ENCODE assay signal across 23 cellular contexts in the genomic region with DNA sequence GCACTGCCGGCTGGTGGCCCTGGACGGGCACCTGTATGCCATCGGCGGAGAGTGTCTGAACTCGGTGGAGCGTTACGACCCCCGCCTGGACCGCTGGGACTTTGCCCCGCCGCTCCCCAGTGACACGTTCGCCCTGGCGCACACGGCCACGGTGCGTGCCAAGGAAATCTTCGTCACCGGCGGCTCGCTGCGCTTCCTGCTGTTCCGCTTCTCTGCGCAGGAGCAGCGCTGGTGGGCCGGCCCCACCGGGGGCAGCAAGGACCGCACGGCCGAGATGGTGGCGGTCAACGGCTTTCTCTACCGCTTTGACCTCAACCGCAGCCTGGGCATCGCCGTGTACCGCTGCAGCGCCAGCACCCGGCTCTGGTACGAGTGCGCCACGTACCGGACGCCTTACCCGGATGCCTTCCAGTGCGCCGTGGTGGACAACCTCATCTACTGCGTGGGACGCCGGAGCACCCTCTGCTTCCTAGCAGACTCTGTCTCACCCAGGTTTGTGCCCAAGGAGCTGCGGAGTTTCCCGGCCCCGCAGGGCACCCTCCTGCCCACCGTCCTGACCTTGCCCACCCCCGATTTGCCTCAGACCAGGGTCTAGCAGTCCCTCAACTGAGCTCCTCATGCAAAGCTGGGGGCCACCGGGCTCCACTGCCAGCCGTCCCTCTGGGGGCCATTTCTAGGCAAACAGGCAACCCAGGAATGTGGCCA. TPM values are rescaled to one million over a fixed set of nuclear protein-coding genes. Genes with fewer than 3 reads are reported as not detected.
DNase-seq lines count a peak whose midpoint lies in the region; ATAC-seq, FAIRE-seq and TF ChIP-seq lines count a peak whose summit lies in the region.
"Had no signal": no experiment of that assay in that cellular context is flagged by ENCODE, and none has a peak within 500 bp of the region (broad histone marks: within the 10 kb centered on the region; RNA-seq: fewer than 3 reads in every experiment).

No MANE protein-coding gene starts in this region.

- peaks cover 0 to 4% of the 10 kb centered on the region in 2 experiments; a peak in 1 of 4 replicates for H3K4me1 ChIP-seq in SK-N-SH (ENCODE audit: control insufficient read depth in 1 of 2, insufficient read depth in 2 of 2, low read depth in 1 of 2, low read length in 1 of 2)
- H3K4me1 ChIP-seq in kidney (ENCODE audit: control insufficient read depth in 1 of 2, insufficient read depth in 1 of 2, low read depth in 1 of 2, low read length in 2 of 2): peaks cover 27 to 36% of the 10 kb centered on the region in 2 donors
- no peaks in the 10 kb centered on the region for H3K4me1 ChIP-seq in BE2C

- 55% methylated on average over 12 of the region's 57 CpGs for WGBS in SK-N-SH (ENCODE audit: low lambda C conversion rate)

- H3K9me2 ChIP-seq in SK-N-SH: no peaks in the 10 kb centered on the region

- H3K9ac ChIP-seq in SK-N-SH: no peak overlapping the region
- peak overlapping the region in 1 of 2 donors; percentile 16 for H3K9ac ChIP-seq in kidney (ENCODE audit: low read length in 2 of 2)

- no peak for ATAC-seq in SK-N-SH treated with all-trans-retinoic acid at 6 μM for 48 hours
- ATAC-seq in HG02885 (IDR thresholded peaks at IDR 0.05; ENCODE audit: poor library complexity, unreplicated experiment): no peak

- no peak overlapping the region for H3K4me2 ChIP-seq in SK-N-SH

- no peaks in the 10 kb centered on the region for H3F3A ChIP-seq in SK-N-SH (replicated peaks; ENCODE audit: insufficient read depth)

- H3K27ac ChIP-seq in SK-N-SH (ENCODE audit: low read depth in 2 of 2, low read length in 1 of 2): no peak overlapping the region
- peak overlapping the region; percentile 97 for H3K27ac ChIP-seq in kidney (ENCODE audit: low read depth in 2 of 2, low read length in 2 of 2)
- H3K27ac ChIP-seq: RWPE1 had no signal

- H3K79me2 ChIP-seq in SK-N-SH (ENCODE audit: insufficient read depth): no peaks in the 10 kb centered on the region

- no peak for FAIRE-seq in kidney (lab: Jason Lieb, UNC)
- FAIRE-seq: H54 had no signal

- H3K27me3 ChIP-seq in SK-N-SH (ENCODE audit: insufficient read depth) (no peaks in the 10 kb centered on the region), H7 (ENCODE audit: control insufficient read depth, insufficient read depth, low read length) (no peaks in the 10 kb centered on the region), BE2C (no peaks in the 10 kb centered on the region)
- H3K27me3 ChIP-seq: MG63 had no signal

- no peak overlapping the region for H2AFZ ChIP-seq in SK-N-SH (ENCODE audit: low read depth)

- peak; percentile 32 for TF ChIP-seq RAD21 in SK-N-SH (IDR thresholded peaks at IDR 0.05; ENCODE audit: low read length)

- POLR2A ChIA-PET in SK-N-SH (lab: Yijun Ruan, JAX): no interaction called here

- no peak for TF ChIP-seq EP300 in SK-N-SH (IDR thresholded peaks at IDR 0.05; ENCODE audit: borderline replicate concordance in 1 of 2, low read depth in 1 of 2, low read length in 1 of 2)

- H3K4me3 ChIP-seq in SK-N-SH (ENCODE audit: low read depth in 2 of 2, low read length in 1 of 2) (no peak overlapping the region; a peak in 1 of 4 replicates), kidney (ENCODE audit: low read length in 2 of 2) (peak overlapping the region; percentile 36 to 83), H7 (ENCODE audit: insufficient read depth, low read depth, low read length) (no peak overlapping the region), BE2C (ENCODE audit: low read depth, low read length) (no peak overlapping the region)
- H3K4me3 ChIP-seq: MG63 had no signal

- CTCF ChIA-PET in SK-N-SH (lab: Yijun Ruan, JAX): interaction anchor here (0.9 to 4.0 kb wide), 4 partner anchors 92 to 248 kb away, joined by 3 to 14 read pairs (median 6); no protein-coding TSS in a partner anchor

- intact Hi-C loops in kidney (cut with DNase I): no loop called here

- H3K36me3 ChIP-seq in SK-N-SH (replicated peaks in 1 of 2; ENCODE audit: control insufficient read depth in 1 of 2, insufficient read depth in 2 of 2, low read length in 1 of 2): no peaks in the 10 kb centered on the region
- H3K36me3 ChIP-seq in kidney (ENCODE audit: control insufficient read depth in 1 of 2, insufficient read depth in 2 of 2, low read length in 2 of 2): peaks cover 0 to 5% of the 10 kb centered on the region in 2 donors
- peaks cover 5% of the 10 kb centered on the region for H3K36me3 ChIP-seq in H7 (replicated peaks; ENCODE audit: control insufficient read depth, insufficient read depth, low read length)
- H3K36me3 ChIP-seq in BE2C: no peaks in the 10 kb centered on the region
- H3K36me3 ChIP-seq: MG63 had no signal

- H4K20me1 ChIP-seq in SK-N-SH (ENCODE audit: insufficient read depth): no peaks in the 10 kb centered on the region

- H3K9me3 ChIP-seq in SK-N-SH (no peaks in the 10 kb centered on the region), kidney (ENCODE audit: control insufficient read depth in 1 of 2, low read length in 2 of 2) (no peaks in the 10 kb centered on the region), BE2C (no peaks in the 10 kb centered on the region)
- H3K9me3 ChIP-seq: Caco-2, MG63 had no signal

- TF ChIP-seq CTCF in SK-N-SH (IDR thresholded peaks at IDR 0.05): no peak
- TF ChIP-seq CTCF in kidney (IDR thresholded peaks at IDR 0.05; ENCODE audit: borderline replicate concordance, extremely low read depth, insufficient read depth): no peak
- no peak for TF ChIP-seq CTCF in BE2C (IDR thresholded peaks at IDR 0.05; ENCODE audit: low read depth, low read length)

- DNase-seq in SK-N-SH: peak; percentile 65
- DNase-seq in RPMI8226: peak; percentile 33
- DNase-seq in kidney: peak; percentile 76
- no peak for DNase-seq in H7
- DNase-seq in BE2C: no peak
- no peak for DNase-seq in SK-N-DZ (ENCODE audit: low spot score)
- DNase-seq: 8988T; Caco-2; CD4-positive, alpha-beta T cell; Karpas-422; MG63; NCI-H1048; NCI-H1436; NCI-H2029; NCI-H2171 treated with DMSO at 0.1 percent for 48 hours; NCI-H446; SIG-M5 had no signal

TF ChIP-seq in SK-N-SH, 30 proteins besides CTCF, POLR2A, EP300 and RAD21 (continues in another document):
- TF ChIP-seq SIN3A (IDR thresholded peaks at IDR 0.05; ENCODE audit: borderline replicate concordance, low read depth, low read length) (no peak), TCF12 (IDR thresholded peaks at IDR 0.05) (no peak)
- TF ChIP-seq, protein P1, sequence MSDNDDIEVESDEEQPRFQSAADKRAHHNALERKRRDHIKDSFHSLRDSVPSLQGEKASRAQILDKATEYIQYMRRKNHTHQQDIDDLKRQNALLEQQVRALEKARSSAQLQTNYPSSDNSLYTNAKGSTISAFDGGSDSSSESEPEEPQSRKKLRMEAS (IDR thresholded peaks at IDR 0.05; ENCODE audit: low read depth): no peak
- TF ChIP-seq, protein P2, sequence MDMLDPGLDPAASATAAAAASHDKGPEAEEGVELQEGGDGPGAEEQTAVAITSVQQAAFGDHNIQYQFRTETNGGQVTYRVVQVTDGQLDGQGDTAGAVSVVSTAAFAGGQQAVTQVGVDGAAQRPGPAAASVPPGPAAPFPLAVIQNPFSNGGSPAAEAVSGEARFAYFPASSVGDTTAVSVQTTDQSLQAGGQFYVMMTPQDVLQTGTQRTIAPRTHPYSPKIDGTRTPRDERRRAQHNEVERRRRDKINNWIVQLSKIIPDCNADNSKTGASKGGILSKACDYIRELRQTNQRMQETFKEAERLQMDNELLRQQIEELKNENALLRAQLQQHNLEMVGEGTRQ (IDR thresholded peaks at IDR 0.05; ENCODE audit: borderline replicate concordance, low read depth, low read length): no peak
- TF ChIP-seq, protein P3, sequence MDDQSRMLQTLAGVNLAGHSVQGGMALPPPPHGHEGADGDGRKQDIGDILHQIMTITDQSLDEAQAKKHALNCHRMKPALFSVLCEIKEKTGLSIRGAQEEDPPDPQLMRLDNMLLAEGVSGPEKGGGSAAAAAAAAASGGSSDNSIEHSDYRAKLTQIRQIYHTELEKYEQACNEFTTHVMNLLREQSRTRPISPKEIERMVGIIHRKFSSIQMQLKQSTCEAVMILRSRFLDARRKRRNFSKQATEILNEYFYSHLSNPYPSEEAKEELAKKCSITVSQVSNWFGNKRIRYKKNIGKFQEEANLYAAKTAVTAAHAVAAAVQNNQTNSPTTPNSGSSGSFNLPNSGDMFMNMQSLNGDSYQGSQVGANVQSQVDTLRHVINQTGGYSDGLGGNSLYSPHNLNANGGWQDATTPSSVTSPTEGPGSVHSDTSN (IDR thresholded peaks at IDR 0.05): no peak

TF ChIP-seq in SK-N-SH treated with all-trans-retinoic acid at 6 μM for 48 hours, 23 proteins besides CTCF, POLR2A, EP300 and RAD21 (continues in another document):
- TF ChIP-seq BACH2 (CRISPR knock-in tag; IDR thresholded peaks at IDR 0.05; ENCODE audit: borderline replicate concordance) (no peak), TCF4 (CRISPR knock-in tag; IDR thresholded peaks at IDR 0.05; ENCODE audit: borderline replicate concordance) (no peak), ESRRG (CRISPR knock-in tag; IDR thresholded peaks at IDR 0.05) (no peak), ISL1 (CRISPR knock-in tag; IDR thresholded peaks at IDR 0.05) (no peak)
- TF ChIP-seq, protein P4, sequence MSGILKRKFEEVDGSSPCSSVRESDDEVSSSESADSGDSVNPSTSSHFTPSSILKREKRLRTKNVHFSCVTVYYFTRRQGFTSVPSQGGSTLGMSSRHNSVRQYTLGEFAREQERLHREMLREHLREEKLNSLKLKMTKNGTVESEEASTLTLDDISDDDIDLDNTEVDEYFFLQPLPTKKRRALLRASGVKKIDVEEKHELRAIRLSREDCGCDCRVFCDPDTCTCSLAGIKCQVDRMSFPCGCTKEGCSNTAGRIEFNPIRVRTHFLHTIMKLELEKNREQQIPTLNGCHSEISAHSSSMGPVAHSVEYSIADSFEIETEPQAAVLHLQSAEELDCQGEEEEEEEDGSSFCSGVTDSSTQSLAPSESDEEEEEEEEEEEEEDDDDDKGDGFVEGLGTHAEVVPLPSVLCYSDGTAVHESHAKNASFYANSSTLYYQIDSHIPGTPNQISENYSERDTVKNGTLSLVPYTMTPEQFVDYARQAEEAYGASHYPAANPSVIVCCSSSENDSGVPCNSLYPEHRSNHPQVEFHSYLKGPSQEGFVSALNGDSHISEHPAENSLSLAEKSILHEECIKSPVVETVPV (CRISPR knock-in tag; IDR thresholded peaks at IDR 0.05): no peak

RNA-seq across cellular contexts. Expression of a gene that starts 2.1 kb away (rescaled TPM):
- polyA plus RNA-seq in SK-N-SH (2012; rRNA removed) (not detected in 2 replicates), kidney (ENCODE audit: insufficient read depth, low read depth, low replicate concordance) (28.0 TPM)
- not detected in 2 replicates for polyA plus RNA-seq in SK-N-SH (2012; cell fraction: cytosol; rRNA removed)
- not detected in 2 replicates for polyA plus RNA-seq in SK-N-SH (2012; cell fraction: nucleus; rRNA removed)
- total RNA-seq in kidney: 25.8 TPM
- total RNA-seq in H7 (2014; rRNA removed; shearing (Covaris generic)): 11.2 and 17.8 TPM in 2 replicates
- polyA plus RNA-seq in BE2C (2012; ENCODE audit: insufficient read depth, insufficient read length, low read depth): not detected
- not detected in 2 replicates for polyA plus RNA-seq in SK-N-DZ (2014; cell fraction: cytosol; rRNA removed)
- not detected in 2 replicates for polyA plus RNA-seq in SK-N-DZ (2014; cell fraction: nucleus; rRNA removed)
- total RNA-seq: CD4-positive, alpha-beta T cell had no signal
- polyA plus RNA-seq: AG04450, IgD-negative memory B cell had no signal

Comparison
In these comparisons a context has a peak if more than half of its experiments do, and no peak if none do; other contexts are left out.
1. DNase-seq: peak in SK-N-SH (single experiment), RPMI8226 (single experiment) and kidney (single experiment); none in H7 (single experiment), BE2C (single experiment) and SK-N-DZ (single experiment).
2. H3K27ac ChIP-seq: peak in kidney (2 of 2); none in SK-N-SH (0 of 2).
3. H3K4me3 ChIP-seq: peak in kidney (2 of 2); none in SK-N-SH (0 of 2), H7 (single experiment) and BE2C (single experiment).